7 cellular contexts compared by ENCODE assay signal in the genomic region with DNA sequence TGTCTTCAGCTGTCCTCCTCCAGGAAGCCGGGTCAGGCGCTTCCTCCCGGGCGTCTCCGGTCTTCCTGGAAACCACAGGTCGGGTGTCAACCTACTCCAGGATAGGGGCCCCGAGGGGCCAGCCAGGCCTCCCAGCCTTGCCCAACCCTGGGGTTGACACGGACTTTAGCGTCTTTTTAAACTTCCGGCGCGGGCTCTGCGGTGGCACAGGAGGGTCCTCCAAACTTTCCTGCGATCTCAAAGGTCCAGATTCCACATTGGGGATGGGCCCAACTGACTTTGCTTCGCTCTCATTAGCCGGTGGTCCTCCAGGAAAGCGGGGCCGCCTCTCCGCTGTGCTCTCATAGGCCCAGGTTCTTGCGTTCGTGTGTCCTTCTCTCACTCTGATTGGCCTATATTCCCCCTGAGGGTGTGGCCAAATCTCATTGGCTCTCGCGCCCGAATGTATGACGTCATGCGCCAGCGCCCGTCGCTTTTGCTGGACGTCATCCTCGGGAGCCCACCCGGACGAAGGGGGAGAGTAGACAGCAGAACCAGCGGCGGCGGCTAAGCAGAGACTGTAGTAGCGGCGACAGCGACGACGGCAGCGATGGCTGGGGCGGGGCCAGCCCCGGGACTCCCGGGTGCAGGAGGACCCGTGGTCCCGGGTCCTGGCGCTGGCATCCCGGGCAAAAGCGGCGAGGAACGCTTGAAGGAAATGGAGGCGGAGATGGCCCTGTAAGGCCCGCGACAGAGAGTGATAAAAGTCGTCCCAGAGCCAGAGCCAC. TPM values are rescaled to one million over a fixed set of nuclear protein-coding genes. Genes with fewer than 3 reads are reported as not detected.
DNase-seq lines count a peak whose midpoint lies in the region; ATAC-seq lines count a peak whose summit lies in the region.

Gene RBM42, plus strand, starts transcription at position 472 of the 767 bp plus-strand sequence. Its CDS starts 118 bp downstream, at position 590.

- DNase-seq in NCI-H2081 (lab: John Stamatoyannopoulos, UW) (peak; percentile 97 to 99), T1000 (lab: John Stamatoyannopoulos, UW) (peak; percentile 97), astrocyte of the hippocampus (ENCODE audit: low read depth, low spot score) (peak; percentile 99), hepatic stellate cell (ENCODE audit: low spot score) (peak; percentile 99), renal cortical epithelial cell (ENCODE audit: low read depth) (peak; percentile 98)

- ATAC-seq in GM18508 (IDR thresholded peaks at IDR 0.05; ENCODE audit: insufficient read depth, unreplicated experiment) (peak; percentile 93), HG03025 (IDR thresholded peaks at IDR 0.05; ENCODE audit: low FRiP score, unreplicated experiment) (peak; percentile 91)

RNA-seq across cellular contexts. Expression of gene RBM42, which starts in this region (rescaled TPM):
- total RNA-seq in renal cortical epithelial cell: 38.9 and 40.0 TPM in 2 replicates

Comparison
In these comparisons a context has a peak if more than half of its experiments do, and no peak if none do; other contexts are left out.
1. Peak in every context shown above with its lines: DNase-seq and ATAC-seq.